8 cellular contexts compared by ENCODE assay signal in the genomic region with DNA sequence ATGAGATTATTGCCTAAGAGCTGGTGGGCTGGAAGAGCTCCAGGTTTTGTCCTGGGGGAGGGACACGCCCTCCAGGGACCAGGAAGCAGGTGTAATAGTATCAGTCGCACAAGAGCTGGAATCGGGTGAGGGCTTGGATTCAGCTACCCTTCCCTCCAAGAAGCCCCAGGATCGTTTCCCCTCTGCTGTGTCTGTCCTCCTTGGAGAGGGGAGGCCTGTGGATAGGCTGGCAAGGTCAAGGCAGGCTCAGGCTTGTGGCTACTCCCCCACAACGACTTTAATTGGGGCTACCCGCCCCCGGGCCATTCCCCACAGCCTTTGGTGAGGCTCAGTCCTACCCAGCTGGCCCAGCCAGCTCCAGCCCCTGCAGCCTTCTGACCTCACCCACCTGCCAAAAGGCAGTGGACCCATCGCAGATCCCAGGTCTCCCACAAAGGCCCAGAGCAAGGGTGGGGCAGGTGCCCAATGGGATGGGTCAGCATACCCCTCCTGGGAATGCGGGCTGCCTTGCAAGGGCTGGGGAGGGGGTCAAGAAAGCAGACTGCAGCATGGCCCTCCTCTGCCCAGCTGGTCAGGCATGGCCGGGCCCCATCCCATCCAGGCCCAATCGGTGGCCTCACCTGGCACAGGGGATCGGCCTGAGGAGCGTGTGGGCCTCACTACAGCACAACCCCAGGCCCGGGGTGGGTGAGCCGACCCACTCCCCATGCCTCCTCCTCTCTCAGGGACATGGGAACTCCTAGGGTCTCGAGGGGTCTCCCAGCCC. TPM values are rescaled to one million over a fixed set of nuclear protein-coding genes. Genes with fewer than 3 reads are reported as not detected.
DNase-seq lines count a peak whose midpoint lies in the region; ATAC-seq and TF ChIP-seq lines count a peak whose summit lies in the region.

No MANE protein-coding gene starts in this region.

- peaks cover 6% of the 10 kb centered on the region for H3K36me3 ChIP-seq in fibroblast of lung (ENCODE audit: control insufficient read depth, insufficient read depth, low read length)

- peak overlapping the region; percentile 69 to 92 (median 79) for H3K4me3 ChIP-seq in fibroblast of lung (replicated peaks in 1 of 4; ENCODE audit: control extremely low read depth in 1 of 4, insufficient read depth in 1 of 4, low read depth in 3 of 4, low read length in 4 of 4)

- no peak for DNase-seq in activated naive CD4-positive, alpha-beta T cell treated with anti-CD3 and anti-CD28 coated beads for 36 hours
- no peak for DNase-seq in activated naive CD4-positive, alpha-beta T cell (lab: John Stamatoyannopoulos, UW)
- DNase-seq in fibroblast of lung (ENCODE audit: low read depth in 2 of 2) (peak in 1 of 2 donors; percentile 26), osteocyte (ENCODE audit: extremely low spot score, unreplicated experiment) (no peak), G401 (ENCODE audit: low spot score) (no peak), COLO668 (lab: John Stamatoyannopoulos, UW; ENCODE audit: unreplicated experiment) (no peak), Ammon's horn (ENCODE audit: low spot score) (no peak)

- H3K4me1 ChIP-seq in fibroblast of lung (ENCODE audit: control insufficient read depth, extremely low read depth, insufficient read depth, low read length): peaks cover 29% of the 10 kb centered on the region

- H3K9me3 ChIP-seq in fibroblast of lung (ENCODE audit: control insufficient read depth, insufficient read depth, low read depth, low read length): no peaks in the 10 kb centered on the region

- TF ChIP-seq CTCF in fibroblast of lung (conservative IDR thresholded peaks at IDR 0.05 in 1 of 2, IDR thresholded peaks at IDR 0.05 in 1 of 2; ENCODE audit: low read depth in 1 of 2, low read length in 2 of 2): no peak
- TF ChIP-seq CTCF in osteocyte (IDR thresholded peaks at IDR 0.05): no peak

- H3K4me1 Mint-ChIP-seq in activated naive CD4-positive, alpha-beta T cell treated with anti-CD3 and anti-CD28 coated beads for 36 hours (ENCODE audit: low read depth): peaks cover 38% of the 10 kb centered on the region
- H3K4me1 Mint-ChIP-seq in osteocyte (ENCODE audit: unreplicated experiment): peaks cover 46% of the 10 kb centered on the region

- intact Hi-C loops in activated naive CD4-positive, alpha-beta T cell treated with anti-CD3 and anti-CD28 coated beads for 36 hours (cut with micrococcal nuclease): loop anchor here (5.0 kb wide), 1 partner anchor 1295 kb away; a partner anchor contains a TSS

- in situ Hi-C loops in G401 (cut with HindIII; ENCODE audit: low sequenced_read_pairs): no loop called here

- no peak overlapping the region for H2AFZ ChIP-seq in fibroblast of lung (ENCODE audit: low read length)

- peak overlapping the region; percentile 56 for H3K9ac ChIP-seq in fibroblast of lung (ENCODE audit: insufficient read depth, low read length)

- H3K27ac ChIP-seq in fibroblast of lung (ENCODE audit: insufficient read depth, low read length): peak overlapping the region; percentile 52

- peak overlapping the region; percentile 48 for H3K4me3 Mint-ChIP-seq in activated naive CD4-positive, alpha-beta T cell treated with anti-CD3 and anti-CD28 coated beads for 36 hours
- H3K4me3 Mint-ChIP-seq in osteocyte (ENCODE audit: unreplicated experiment): peak overlapping the region; percentile 74

- CTCF ChIA-PET in activated naive CD4-positive, alpha-beta T cell treated with anti-CD3 and anti-CD28 coated beads for 36 hours (lab: Charles Lee): interaction anchor here (0.8 to 1.4 kb wide), 2 partner anchors 69 to 123 kb away, joined by 4 to 7 read pairs; no protein-coding TSS in a partner anchor

- H3K79me2 ChIP-seq in fibroblast of lung (ENCODE audit: control insufficient read depth, insufficient read depth, low read length): peaks cover 12% of the 10 kb centered on the region

- H3K27me3 Mint-ChIP-seq in activated naive CD4-positive, alpha-beta T cell treated with anti-CD3 and anti-CD28 coated beads for 36 hours (ENCODE audit: low read depth): no peaks in the 10 kb centered on the region
- H3K27me3 Mint-ChIP-seq in osteocyte (ENCODE audit: unreplicated experiment): no peaks in the 10 kb centered on the region

- H3K9me3 Mint-ChIP-seq in activated naive CD4-positive, alpha-beta T cell treated with anti-CD3 and anti-CD28 coated beads for 36 hours: no peaks in the 10 kb centered on the region
- H3K9me3 Mint-ChIP-seq in osteocyte (ENCODE audit: unreplicated experiment): no peaks in the 10 kb centered on the region

- H3K4me2 ChIP-seq in fibroblast of lung (ENCODE audit: extremely low read depth, insufficient read depth, low read length): peak overlapping the region; percentile 96

- peak; percentile 27 for ATAC-seq in SK-N-SH treated with all-trans-retinoic acid at 6 μM for 48 hours

- no peaks in the 10 kb centered on the region for H4K20me1 ChIP-seq in fibroblast of lung (ENCODE audit: control insufficient read depth, extremely low read depth, insufficient read depth, low read length)

- no peak overlapping the region for H3K27ac Mint-ChIP-seq in activated naive CD4-positive, alpha-beta T cell treated with anti-CD3 and anti-CD28 coated beads for 36 hours
- peak overlapping the region; percentile 69 for H3K27ac Mint-ChIP-seq in osteocyte (ENCODE audit: unreplicated experiment)

- no peaks in the 10 kb centered on the region for H3K27me3 ChIP-seq in fibroblast of lung (ENCODE audit: control insufficient read depth, insufficient read depth, low read length)

- H3K36me3 Mint-ChIP-seq in activated naive CD4-positive, alpha-beta T cell treated with anti-CD3 and anti-CD28 coated beads for 36 hours (ENCODE audit: low read depth): no peaks in the 10 kb centered on the region
- H3K36me3 Mint-ChIP-seq in osteocyte (ENCODE audit: unreplicated experiment): peaks cover 14% of the 10 kb centered on the region

TF ChIP-seq in SK-N-SH treated with all-trans-retinoic acid at 6 μM for 48 hours, 23 proteins besides CTCF, POLR2A, EP300 and RAD21:
- no peak for TF ChIP-seq ZC3H10 (CRISPR knock-in tag; IDR thresholded peaks at IDR 0.05)
TF ChIP-seq in SK-N-SH treated with all-trans-retinoic acid at 6 μM for 48 hours: peak in this region for 0.

RNA-seq across cellular contexts. Expression of a gene that starts 1.0 kb away (rescaled TPM):
- total RNA-seq in activated naive CD4-positive, alpha-beta T cell treated with anti-CD3 and anti-CD28 coated beads for 36 hours: 10 to 100 TPM; 30.1 to 34.5 TPM
- total RNA-seq in fibroblast of lung (198 and 253 TPM in 2 replicates), osteocyte (2,062 and 2,147 TPM in 2 replicates)
- 120 and 135 TPM in 2 replicates for polyA plus RNA-seq in fibroblast of lung
- 295 and 303 TPM in 2 replicates for polyA plus RNA-seq in fibroblast of lung (2012)
- polyA minus RNA-seq in fibroblast of lung (ENCODE audit: low replicate concordance): 474 and 687 TPM in 2 replicates
- total RNA-seq in G401 (2014; rRNA removed; shearing (Covaris generic)): 192 and 219 TPM in 2 replicates

RNA-seq across cellular contexts. Expression of a gene that starts 12.3 kb away (rescaled TPM):
- total RNA-seq in activated naive CD4-positive, alpha-beta T cell treated with anti-CD3 and anti-CD28 coated beads for 36 hours: under 1 TPM; 0.22 to 0.31 TPM
- 0.26 and 0.50 TPM in 2 replicates for total RNA-seq in fibroblast of lung
- polyA plus RNA-seq in fibroblast of lung: 0.05 and 0.15 TPM in 2 replicates
- 0.16 and 0.69 TPM in 2 replicates for polyA plus RNA-seq in fibroblast of lung (2012)
- polyA minus RNA-seq in fibroblast of lung (ENCODE audit: low replicate concordance): not detected in 2 replicates
- 13.5 and 24.0 TPM in 2 replicates for total RNA-seq in osteocyte
- not detected in 2 replicates for total RNA-seq in G401 (2014; rRNA removed; shearing (Covaris generic))
